Comparison of ENCODE assay signal across 26 cellular contexts in the genomic region with DNA sequence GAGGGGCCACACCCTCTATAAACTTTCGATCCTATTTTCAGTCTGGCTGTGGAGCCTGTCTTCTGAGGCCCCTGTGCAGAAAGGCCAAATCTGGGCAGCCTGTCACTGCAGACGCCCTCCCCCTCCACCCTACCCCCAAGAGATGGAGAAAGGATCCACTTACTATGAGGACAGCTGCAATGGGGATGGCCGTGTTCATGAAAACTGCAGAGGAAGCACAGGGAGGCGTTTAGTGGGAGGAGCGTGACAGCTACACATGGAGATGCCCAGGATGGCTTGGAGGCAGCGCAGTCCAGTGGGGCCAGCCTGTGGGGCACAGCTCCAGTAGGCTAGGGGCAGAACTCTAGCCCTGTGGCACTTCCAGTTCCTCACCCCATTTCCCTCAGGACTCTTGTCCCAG. TPM values are rescaled to one million over a fixed set of nuclear protein-coding genes. Genes with fewer than 3 reads are reported as not detected.
DNase-seq lines count a peak whose midpoint lies in the region; ATAC-seq and TF ChIP-seq lines count a peak whose summit lies in the region.
"Had no signal": no experiment of that assay in that cellular context is flagged by ENCODE, and none has a peak within 500 bp of the region (broad histone marks: within the 10 kb centered on the region; RNA-seq: fewer than 3 reads in every experiment).

No MANE protein-coding gene starts in this region.

- H3K27ac ChIP-seq in angular gyrus (ENCODE audit: low read depth, low read length) (peak overlapping the region; percentile 57), gastrocnemius medialis (peak overlapping the region; percentile 39 to 54 (median 44))
- H3K27ac ChIP-seq: heart right ventricle had no signal

- no peaks in the 10 kb centered on the region for H3K36me3 ChIP-seq in gastrocnemius medialis
- H3K36me3 ChIP-seq: heart right ventricle had no signal

- no peaks in the 10 kb centered on the region for H3K9me3 Mint-ChIP-seq in endothelial cell (ENCODE audit: unreplicated experiment)
- H3K9me3 Mint-ChIP-seq: activated CD8-positive, alpha-beta T cell treated with anti-CD3 and anti-CD28 coated beads for 36 hours; activated naive CD4-positive, alpha-beta T cell treated with anti-CD3 and anti-CD28 coated beads, Interleukin-2, amount 50 U/mL, for 72 hours; activated T-helper 17 cell treated with anti-CD3 and anti-CD28 coated beads, Interleukin-2, amount 50 U/mL, for 72 hours; CD4-positive, CD25-positive, alpha-beta regulatory T cell; effector memory CD8-positive, alpha-beta T cell had no signal

- no peaks in the 10 kb centered on the region for H3K36me3 Mint-ChIP-seq in endothelial cell (ENCODE audit: low read depth, unreplicated experiment)
- H3K36me3 Mint-ChIP-seq: activated naive CD4-positive, alpha-beta T cell treated with anti-CD3 and anti-CD28 coated beads, Interleukin-2, amount 50 U/mL, for 72 hours; CD4-positive, CD25-positive, alpha-beta regulatory T cell; IgD-negative memory B cell had no signal

- no peak overlapping the region for H3K27ac Mint-ChIP-seq in endothelial cell (ENCODE audit: unreplicated experiment)
- H3K27ac Mint-ChIP-seq: activated CD8-positive, alpha-beta T cell treated with anti-CD3 and anti-CD28 coated beads for 36 hours; activated naive CD4-positive, alpha-beta T cell treated with anti-CD3 and anti-CD28 coated beads, Interleukin-2, amount 50 U/mL, for 72 hours; activated T-helper 17 cell treated with anti-CD3 and anti-CD28 coated beads, Interleukin-2, amount 50 U/mL, for 72 hours; CD4-positive, CD25-positive, alpha-beta regulatory T cell; effector memory CD8-positive, alpha-beta T cell; IgD-negative memory B cell had no signal

- H3K4me3 ChIP-seq in gastrocnemius medialis = no peak overlapping the region
- H3K4me3 ChIP-seq: coronary artery, heart right ventricle had no signal

- TF ChIP-seq CTCF in gastrocnemius medialis (IDR thresholded peaks at IDR 0.05 in 4 of 5, conservative IDR thresholded peaks at IDR 0.05 in 1 of 5) (no peak), endothelial cell (IDR thresholded peaks at IDR 0.05; ENCODE audit: unreplicated experiment) (no peak)

- intact Hi-C loops in gastrocnemius medialis (cut with DNase I; ENCODE audit: low total_unique reads) = loop anchor here (5.0 kb wide), 2 partner anchors 40 to 45 kb away; partner anchors contain the start of gene ABCC8
- intact Hi-C loops in Right ventricle myocardium superior (cut with DNase I) = no loop called here

- ATAC-seq in gastrocnemius medialis = peak; percentile 54 to 83
- no peak for ATAC-seq in Right ventricle myocardium superior (ENCODE audit: poor library complexity)
- ATAC-seq: activated CD8-positive, alpha-beta T cell treated with anti-CD3 and anti-CD28 coated beads for 36 hours; activated naive CD4-positive, alpha-beta T cell treated with anti-CD3 and anti-CD28 coated beads, Interleukin-2, amount 50 U/mL, for 72 hours; activated T-helper 17 cell treated with anti-CD3 and anti-CD28 coated beads, Interleukin-2, amount 50 U/mL, for 72 hours; effector memory CD8-positive, alpha-beta T cell; right cardiac atrium had no signal

- H3K27me3 Mint-ChIP-seq in endothelial cell (ENCODE audit: unreplicated experiment) = peaks cover 5% of the 10 kb centered on the region

- DNase-seq in EH (ENCODE audit: low read depth) (peak; percentile 3), LHCN-M2 (ENCODE audit: low read depth) (peak; percentile 51), gastrocnemius medialis (peak in 1 of 2 donors; percentile 62), DMS 273 treated with DMSO at 0.1 percent for 48 hours (lab: John Stamatoyannopoulos, UW) (no peak), endothelial cell (ENCODE audit: low spot score) (no peak), Right ventricle myocardium superior (no peak)
- DNase-seq: activated CD4-positive, alpha-beta T cell treated with anti-CD3 and anti-CD28 coated beads for 1 hour; activated CD8-positive, alpha-beta T cell treated with anti-CD3 and anti-CD28 coated beads for 36 hours; effector memory CD8-positive, alpha-beta T cell; GOT3; heart right ventricle; mammary epithelial cell; NCI-H1417 treated with DMSO at 0.1 percent for 48 hours; NCI-H526; right cardiac atrium; stimulated activated CD4-positive, alpha-beta T cell treated with anti-CD3 and anti-CD28 coated beads, Interleukin-4, amount 100 ng/mL, for 1 hour; trophoblast cell had no signal

- no peak for TF ChIP-seq POLR2A in gastrocnemius medialis (IDR thresholded peaks at IDR 0.05)

- peaks cover 31 to 34% of the 10 kb centered on the region in 2 donors for H3K4me1 ChIP-seq in gastrocnemius medialis

- H3K9me3 ChIP-seq in gastrocnemius medialis = no peaks in the 10 kb centered on the region
- H3K9me3 ChIP-seq: heart right ventricle had no signal

- H3K4me1 Mint-ChIP-seq in endothelial cell (ENCODE audit: unreplicated experiment) = peaks cover 4% of the 10 kb centered on the region
- H3K4me1 Mint-ChIP-seq: activated T-helper 17 cell treated with anti-CD3 and anti-CD28 coated beads, Interleukin-2, amount 50 U/mL, for 72 hours; IgD-negative memory B cell had no signal

- H3K4me3 Mint-ChIP-seq in endothelial cell (ENCODE audit: unreplicated experiment) = no peak overlapping the region
- H3K4me3 Mint-ChIP-seq: activated CD8-positive, alpha-beta T cell treated with anti-CD3 and anti-CD28 coated beads for 36 hours; activated T-helper 17 cell treated with anti-CD3 and anti-CD28 coated beads, Interleukin-2, amount 50 U/mL, for 72 hours; CD4-positive, CD25-positive, alpha-beta regulatory T cell; effector memory CD8-positive, alpha-beta T cell; IgD-negative memory B cell had no signal

- in situ Hi-C loops in gastrocnemius medialis (cut with MboI; ENCODE audit: low sequenced_read_pairs in 4 of 4) = no loop called here

- H3K27me3 ChIP-seq in gastrocnemius medialis = no peaks in the 10 kb centered on the region
- H3K27me3 ChIP-seq: heart right ventricle had no signal

RNA-seq across cellular contexts. Expression of gene KCNJ11, which starts 43.6 kb away (rescaled TPM):
- total RNA-seq in LHCN-M2 (2014; rRNA removed) = 0.11 and 0.13 TPM in 2 replicates
- polyA plus RNA-seq in LHCN-M2 (2012) = not detected
- total RNA-seq in gastrocnemius medialis = 100 to 1,000 TPM; 103 to 182 (median 147) TPM
- total RNA-seq in endothelial cell (ENCODE audit: unreplicated experiment) = 0.46 TPM
- total RNA-seq in Right ventricle myocardium superior = 27.7 TPM
- total RNA-seq: CD4-positive, CD25-positive, alpha-beta regulatory T cell; fibroblast of villous mesenchyme; M059J; mammary epithelial cell had no signal
- polyA plus RNA-seq: CD4-positive, CD25-positive, alpha-beta regulatory T cell had no signal

RNA-seq across cellular contexts. Expression of gene ABCC8, which starts 44.6 kb away (rescaled TPM):
- not detected in 2 replicates for total RNA-seq in LHCN-M2 (2014; rRNA removed)
- not detected for polyA plus RNA-seq in LHCN-M2 (2012)
- total RNA-seq in gastrocnemius medialis = 1 to 10 TPM in 2 of 4 donors, under 1 TPM in 2; 0.33 to 4.0 (median 1.1) TPM
- not detected for total RNA-seq in endothelial cell (ENCODE audit: unreplicated experiment)
- 0.91 TPM for total RNA-seq in Right ventricle myocardium superior
- total RNA-seq: activated CD8-positive, alpha-beta T cell treated with anti-CD3 and anti-CD28 coated beads for 36 hours; activated naive CD4-positive, alpha-beta T cell treated with anti-CD3 and anti-CD28 coated beads, Interleukin-2, amount 50 U/mL, for 72 hours; activated T-helper 17 cell treated with anti-CD3 and anti-CD28 coated beads, Interleukin-2, amount 50 U/mL, for 72 hours; CD4-positive, CD25-positive, alpha-beta regulatory T cell; fibroblast of villous mesenchyme; M059J; T-helper 1 cell treated with Interleukin-12 subunit alpha and Interleukin-12 subunit beta and Interleukin-4 antibody, amounts not matched to agents 30 ng/mL and 1 ng/mL, for 36 hours had no signal
- polyA plus RNA-seq: CD4-positive, CD25-positive, alpha-beta regulatory T cell; IgD-negative memory B cell; mammary epithelial cell had no signal

Comparison
In these comparisons a context has a peak if more than half of its experiments do, and no peak if none do; other contexts are left out.
1. DNase-seq: peak in EH (single experiment) and LHCN-M2 (single experiment); none in DMS 273 treated with DMSO at 0.1 percent for 48 hours (single experiment), endothelial cell (single experiment) and Right ventricle myocardium superior (single experiment).
2. RNA of gene KCNJ11, which starts 43.6 kb away (total RNA-seq): 103 to 182 TPM in gastrocnemius medialis and 27.7 TPM in Right ventricle myocardium superior (single experiment); 0.46 TPM in endothelial cell (single experiment) and 0.11 to 0.13 TPM in LHCN-M2; every median in the first group is over 10 times any median in the second.